13 cellular contexts compared by ENCODE assay signal in the genomic region with DNA sequence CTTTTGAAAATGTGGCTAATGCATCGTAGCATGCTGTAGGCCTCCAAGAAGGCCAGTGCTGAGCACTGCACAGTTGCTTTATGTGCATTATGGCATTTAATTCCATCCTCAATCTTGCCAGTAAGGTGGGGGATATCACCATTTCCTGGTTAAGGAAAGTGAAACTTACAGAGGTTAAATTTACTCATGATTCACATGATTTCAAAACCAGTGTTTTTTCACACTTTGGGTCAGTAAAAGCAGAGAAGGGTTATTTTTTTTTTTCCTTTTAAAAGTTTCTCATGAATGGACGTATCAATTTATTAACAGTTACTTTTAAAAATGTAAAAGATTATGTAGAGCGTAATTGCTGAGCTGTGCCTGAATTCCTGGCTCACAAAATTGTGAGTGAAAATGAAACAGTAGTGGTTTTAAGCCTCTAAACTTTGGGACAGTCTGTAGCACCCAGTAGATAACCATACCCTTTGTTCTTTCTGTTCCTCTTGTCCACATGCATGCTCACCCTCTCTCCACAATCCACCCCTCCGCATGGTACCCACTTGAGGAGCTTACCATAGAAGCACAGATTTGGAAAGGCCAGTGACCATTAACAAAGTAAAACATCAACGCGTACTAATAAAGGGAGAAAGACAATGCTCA. TPM values are rescaled to one million over a fixed set of nuclear protein-coding genes. Genes with fewer than 3 reads are reported as not detected.
DNase-seq lines count a peak whose midpoint lies in the region; ATAC-seq and TF ChIP-seq lines count a peak whose summit lies in the region.
"Had no signal": no experiment of that assay in that cellular context is flagged by ENCODE, and none has a peak within 500 bp of the region (broad histone marks: within the 10 kb centered on the region; RNA-seq: fewer than 3 reads in every experiment).

No MANE protein-coding gene starts in this region.

- no peak overlapping the region for H3K27ac Mint-ChIP-seq in activated T-helper 17 cell treated with anti-CD3 and anti-CD28 coated beads, Interleukin-2, amount 50 U/mL, for 72 hours

- no peak overlapping the region for H3K4me3 Mint-ChIP-seq in activated T-helper 17 cell treated with anti-CD3 and anti-CD28 coated beads, Interleukin-2, amount 50 U/mL, for 72 hours

- ATAC-seq in GM18870 (IDR thresholded peaks at IDR 0.05; ENCODE audit: unreplicated experiment): peak; percentile 62
- peak; percentile 64 for ATAC-seq in HG03039 (IDR thresholded peaks at IDR 0.05; ENCODE audit: unreplicated experiment)
- peak; percentile 44 for ATAC-seq in activated T-helper 17 cell treated with anti-CD3 and anti-CD28 coated beads, Interleukin-2, amount 50 U/mL, for 72 hours (replicated peaks)
- ATAC-seq in GM18907 (IDR thresholded peaks at IDR 0.05; ENCODE audit: unreplicated experiment): no peak

- WGBS in tibial nerve, 2 donors: 86 to 87% methylated on average over 6 of the region's 6 CpGs

- peaks cover 13% of the 10 kb centered on the region for H3K27me3 Mint-ChIP-seq in activated T-helper 17 cell treated with anti-CD3 and anti-CD28 coated beads, Interleukin-2, amount 50 U/mL, for 72 hours

- TF ChIP-seq EP300 in tibial nerve (IDR thresholded peaks at IDR 0.05): no peak

- H3K27me3 ChIP-seq in ACC112 (ENCODE audit: insufficient read depth, low read length) (peaks cover 7% of the 10 kb centered on the region; the same call in 1 of the 2 replicates), tibial nerve (no peaks in the 10 kb centered on the region)
- H3K27me3 ChIP-seq: testis had no signal

- peak overlapping the region; percentile 25 for H2AFZ ChIP-seq in ACC112 (ENCODE audit: low read length, unreplicated experiment)
- H2AFZ ChIP-seq: parathyroid adenoma had no signal

- no peaks in the 10 kb centered on the region for H3K9me3 Mint-ChIP-seq in activated T-helper 17 cell treated with anti-CD3 and anti-CD28 coated beads, Interleukin-2, amount 50 U/mL, for 72 hours

- no peak for TF ChIP-seq CTCF in tibial nerve (IDR thresholded peaks at IDR 0.05)

- TF ChIP-seq POLR2A in tibial nerve (IDR thresholded peaks at IDR 0.05): no peak

- H3K9me3 ChIP-seq in tibial nerve: no peaks in the 10 kb centered on the region
- H3K9me3 ChIP-seq: testis had no signal

- no peaks in the 10 kb centered on the region for H3K36me3 Mint-ChIP-seq in activated T-helper 17 cell treated with anti-CD3 and anti-CD28 coated beads, Interleukin-2, amount 50 U/mL, for 72 hours (ENCODE audit: low read depth)

- H3K4me1 ChIP-seq in ACC112 (ENCODE audit: control insufficient read depth, insufficient read depth, low read length, unreplicated experiment) (no peaks in the 10 kb centered on the region), tibial nerve (no peaks in the 10 kb centered on the region)
- H3K4me1 ChIP-seq: parathyroid adenoma, testis had no signal

- DNase-seq in NCI-H1436 (lab: John Stamatoyannopoulos, UW) (no peak), NK-92 (lab: John Stamatoyannopoulos, UW; ENCODE audit: unreplicated experiment) (no peak), tibial nerve (ENCODE audit: low spot score in 2 of 2) (no peak)
- DNase-seq: activated CD4-positive, alpha-beta T cell treated with anti-CD3 and anti-CD28 coated beads, Interleukin-2, amount 50 U/mL, for 4 hours; AML-193; amniotic stem cell; testis had no signal

- H3K4me3 ChIP-seq in ACC112 (ENCODE audit: low read depth, low read length) (no peak overlapping the region), tibial nerve (no peak overlapping the region)
- H3K4me3 ChIP-seq: testis had no signal

- H3K27ac ChIP-seq in ACC112 (ENCODE audit: low read depth, low read length) (no peak overlapping the region), tibial nerve (no peak overlapping the region)
- H3K27ac ChIP-seq: parathyroid adenoma, testis had no signal

- H3K4me1 Mint-ChIP-seq in activated T-helper 17 cell treated with anti-CD3 and anti-CD28 coated beads, Interleukin-2, amount 50 U/mL, for 72 hours: peaks cover 8% of the 10 kb centered on the region

- no peaks in the 10 kb centered on the region for H3K79me2 ChIP-seq in ACC112 (ENCODE audit: control insufficient read depth, insufficient read depth, low read length, unreplicated experiment)
- H3K79me2 ChIP-seq: parathyroid adenoma had no signal

- no peaks in the 10 kb centered on the region for H3K36me3 ChIP-seq in ACC112 (ENCODE audit: insufficient read depth, low read length)
- no peaks in the 10 kb centered on the region for H3K36me3 ChIP-seq in tibial nerve

RNA-seq across cellular contexts. Expression of a gene that starts 21.1 kb away (rescaled TPM):
- 100 to 1,000 TPM in 1 of 2 donors, 10 to 100 TPM in 1; 42.1 to 103 TPM for total RNA-seq in activated T-helper 17 cell treated with anti-CD3 and anti-CD28 coated beads, Interleukin-2, amount 50 U/mL, for 72 hours
- total RNA-seq in tibial nerve: 10 to 100 TPM; 19.5 to 44.1 (median 24.1) TPM
